In the genomic region with DNA sequence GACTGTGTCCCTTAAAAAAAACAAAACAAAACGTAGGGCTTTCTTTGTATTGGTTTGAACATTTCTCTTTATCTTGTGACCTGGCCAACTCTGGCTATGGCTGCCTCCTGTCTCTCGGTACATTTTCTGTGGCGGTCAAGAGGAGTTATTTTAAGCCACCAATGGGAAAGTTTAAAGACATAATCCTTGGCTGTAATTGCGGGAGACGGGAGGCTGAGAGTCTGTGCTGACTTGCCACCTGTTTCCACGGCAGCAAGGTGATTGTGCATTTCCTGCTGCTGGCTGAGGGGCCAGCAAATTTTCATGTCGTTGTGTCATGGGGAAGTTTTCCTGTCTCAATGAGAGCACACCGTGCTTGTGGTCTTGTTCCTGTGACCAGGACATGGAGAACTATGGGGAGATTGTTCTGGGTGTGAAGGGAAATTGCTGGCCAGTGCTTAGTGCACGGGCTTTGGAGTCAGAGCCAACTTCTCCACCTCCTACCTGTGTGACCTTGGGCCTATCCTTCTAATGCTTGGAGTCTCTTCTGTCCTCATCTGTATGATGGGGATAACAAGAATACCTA, we compare ENCODE assay signal across 8 cellular contexts. TPM values are rescaled to one million over a fixed set of nuclear protein-coding genes. Genes with fewer than 3 reads are reported as not detected.
DNase-seq lines count a peak whose midpoint lies in the region; ATAC-seq and TF ChIP-seq lines count a peak whose summit lies in the region.

No MANE protein-coding gene starts in this region.

- peak; percentile 41 for ATAC-seq in PC-3
- peak; percentile 80 to 89 (median 86) for ATAC-seq in psoas muscle
- ATAC-seq in HG02884 (IDR thresholded peaks at IDR 0.05; ENCODE audit: unreplicated experiment) = no peak

- H3K9me3 ChIP-seq in PC-3 (ENCODE audit: low read length) (no peaks in the 10 kb centered on the region), psoas muscle (no peaks in the 10 kb centered on the region)

- no peaks in the 10 kb centered on the region for H3K9me3 Mint-ChIP-seq in activated naive CD4-positive, alpha-beta T cell treated with anti-CD3 and anti-CD28 coated beads for 36 hours

- peak; percentile 68 for DNase-seq in activated naive CD4-positive, alpha-beta T cell treated with anti-CD3 and anti-CD28 coated beads for 36 hours
- no peak for DNase-seq in activated naive CD4-positive, alpha-beta T cell treated with anti-CD3 and anti-CD28 coated beads, Interleukin-2, amount 50 U/mL, for 16 hours
- DNase-seq in PC-3 (peak; percentile 49), erythroblast (lab: John Stamatoyannopoulos, UW) (peak; percentile 24 to 63), psoas muscle (peak; percentile 28 to 69), NCI-H446 treated with DMSO at 0.1 percent for 48 hours (lab: John Stamatoyannopoulos, UW) (no peak), SIG-M5 treated with dmso at 0.1 percent for 504 hours (lab: John Stamatoyannopoulos, UW; ENCODE audit: unreplicated experiment) (no peak)

- peak overlapping the region; percentile 46 for H3K4me2 ChIP-seq in PC-3 (ENCODE audit: low read length)

- 6 to 10% (median 7%) methylated on average over 9 of the region's 9 CpGs for WGBS in psoas muscle, 3 donors

- TF ChIP-seq CTCF in PC-3 (conservative IDR thresholded peaks at IDR 0.05; ENCODE audit: low read depth, low read length) (no peak), psoas muscle (IDR thresholded peaks at IDR 0.05) (no peak)

- H3K4me3 ChIP-seq in PC-3 (ENCODE audit: low read length) = no peak overlapping the region
- peak overlapping the region; percentile 42 for H3K4me3 ChIP-seq in psoas muscle

- H3K27me3 ChIP-seq in PC-3 (ENCODE audit: low read length) (no peaks in the 10 kb centered on the region), psoas muscle (ENCODE audit: insufficient read depth in 3 of 3, low read length in 2 of 3) (no peaks in the 10 kb centered on the region)

- peaks cover 33% of the 10 kb centered on the region for H3K4me1 ChIP-seq in PC-3 (ENCODE audit: insufficient read depth, low read length)
- peaks cover 13% of the 10 kb centered on the region for H3K4me1 ChIP-seq in psoas muscle

- peaks cover 53% of the 10 kb centered on the region for H3K4me1 Mint-ChIP-seq in activated naive CD4-positive, alpha-beta T cell treated with anti-CD3 and anti-CD28 coated beads for 36 hours (ENCODE audit: low read depth)

- H3K27ac ChIP-seq in PC-3 (ENCODE audit: low read length) (peak overlapping the region; percentile 31), psoas muscle (peak overlapping the region; percentile 78)

- H3K36me3 ChIP-seq in PC-3 (ENCODE audit: low read depth, low read length) = no peaks in the 10 kb centered on the region
- H3K36me3 ChIP-seq in psoas muscle (ENCODE audit: insufficient read depth in 1 of 2, low read depth in 1 of 2) = no peaks in the 10 kb centered on the region

- no peaks in the 10 kb centered on the region for H4K20me1 ChIP-seq in PC-3 (ENCODE audit: low read length)

- no peak for TF ChIP-seq POLR2A in erythroblast (IDR thresholded peaks at IDR 0.05; ENCODE audit: low read length)

- H3K27me3 Mint-ChIP-seq in activated naive CD4-positive, alpha-beta T cell treated with anti-CD3 and anti-CD28 coated beads for 36 hours (ENCODE audit: low read depth) = no peaks in the 10 kb centered on the region

- intact Hi-C loops in activated naive CD4-positive, alpha-beta T cell treated with anti-CD3 and anti-CD28 coated beads for 36 hours (cut with micrococcal nuclease) = no loop called here
- intact Hi-C loops in PC-3 (cut with micrococcal nuclease) = no loop called here
- intact Hi-C loops in psoas muscle (cut with DNase I) = loop anchor here in 1 of 2 donors (5.0 kb wide), 1 partner anchor 41 kb away; no protein-coding TSS in a partner anchor

- H3K9ac ChIP-seq in PC-3 (ENCODE audit: low read length) = no peak overlapping the region

- peak overlapping the region; percentile 50 for H2AFZ ChIP-seq in PC-3 (ENCODE audit: low read length)

- H3K4me3 Mint-ChIP-seq in activated naive CD4-positive, alpha-beta T cell treated with anti-CD3 and anti-CD28 coated beads for 36 hours = peak overlapping the region; percentile 58

- BruUV-seq in PC-3 (replicated peaks; lab: Mats Ljungman, UMichigan) = no TSS peak

- CTCF ChIA-PET in activated naive CD4-positive, alpha-beta T cell treated with anti-CD3 and anti-CD28 coated beads for 36 hours (lab: Charles Lee) = interaction anchor here (2.7 kb wide), 1 partner anchor 8 kb away, joined by 13 read pairs; no protein-coding TSS in a partner anchor
- CTCF ChIA-PET in PC-3 (lab: Charles Lee) = interaction anchor here (0.7 kb wide), 2 partner anchors 65 to 73 kb away, joined by 3 read pairs; no protein-coding TSS in a partner anchor

- peak overlapping the region; percentile 54 for H3K27ac Mint-ChIP-seq in activated naive CD4-positive, alpha-beta T cell treated with anti-CD3 and anti-CD28 coated beads for 36 hours

- no peaks in the 10 kb centered on the region for H3F3A ChIP-seq in PC-3 (ENCODE audit: low read length, unreplicated experiment)

- H3K9me2 ChIP-seq in PC-3 (replicated peaks; ENCODE audit: low read length) = no peaks in the 10 kb centered on the region

- peaks cover 91% of the 10 kb centered on the region for H3K79me2 ChIP-seq in PC-3 (ENCODE audit: low read length)

- POLR2A ChIA-PET in PC-3 (lab: Charles Lee; ENCODE audit: unreplicated experiment) = interaction anchor here (0.6 kb wide), 1 partner anchor 8 kb away, joined by 3 read pairs; no protein-coding TSS in a partner anchor

- H3K36me3 Mint-ChIP-seq in activated naive CD4-positive, alpha-beta T cell treated with anti-CD3 and anti-CD28 coated beads for 36 hours (ENCODE audit: low read depth) = no peaks in the 10 kb centered on the region

RNA-seq across cellular contexts. Expression of a gene that starts 11.0 kb away (rescaled TPM):
- 10 to 100 TPM in 1 of 2 experiments, 1 to 10 TPM in 1; 8.2 to 10.7 TPM for total RNA-seq in activated naive CD4-positive, alpha-beta T cell treated with anti-CD3 and anti-CD28 coated beads for 36 hours
- total RNA-seq in PC-3 (2014; rRNA removed) (10.5 and 12.8 TPM in 2 replicates), psoas muscle (10 to 100 TPM in 1 of 4 donors, 1 to 10 TPM in 3; 2.6 to 12.4 (median 4.7) TPM)
- 1 to 10 TPM in 1 of 3 donors, under 1 TPM in 2; 0.32 to 4.4 (median 0.71) TPM for polyA plus RNA-seq in psoas muscle

Comparison
In these comparisons a context has a peak if more than half of its experiments do, and no peak if none do; other contexts are left out.
1. DNase-seq: peak in activated naive CD4-positive, alpha-beta T cell treated with anti-CD3 and anti-CD28 coated beads for 36 hours (single experiment), PC-3 (single experiment), erythroblast (2 of 2) and psoas muscle (2 of 2); none in activated naive CD4-positive, alpha-beta T cell treated with anti-CD3 and anti-CD28 coated beads, Interleukin-2, amount 50 U/mL, for 16 hours (single experiment), NCI-H446 treated with DMSO at 0.1 percent for 48 hours (single experiment) and SIG-M5 treated with dmso at 0.1 percent for 504 hours (single experiment).